2 cellular contexts compared by ENCODE assay signal in genomic region chr1:52899445-52899894, GRCh38.
TF ChIP-seq lines count a peak whose summit lies in the region.

No MANE protein-coding gene starts in this region.

TF ChIP-seq in GM23338, 12 proteins besides CTCF, POLR2A, EP300 and RAD21:
- TF ChIP-seq STAT1 (IDR thresholded peaks at IDR 0.05; ENCODE audit: unreplicated experiment) (no peak), JUNB (IDR thresholded peaks at IDR 0.05; ENCODE audit: unreplicated experiment) (no peak), ZNF114 (CRISPR knock-in tag; IDR thresholded peaks at IDR 0.05) (no peak), EZH2phosphoT487 (IDR thresholded peaks at IDR 0.05; ENCODE audit: unreplicated experiment) (no peak), CREB1 (CRISPR knock-in tag; IDR thresholded peaks at IDR 0.05; ENCODE audit: low read depth) (no peak), ZNF331 (CRISPR knock-in tag; IDR thresholded peaks at IDR 0.05; ENCODE audit: low read depth) (no peak), POLR2AphosphoS5 (IDR thresholded peaks at IDR 0.05; ENCODE audit: low read depth) (no peak)

TF ChIP-seq in H1, 55 proteins besides CTCF, POLR2A, EP300 and RAD21:
- no peak for TF ChIP-seq KDM4A (IDR thresholded peaks at IDR 0.05; ENCODE audit: low read depth, low read length, severe bottlenecking)
- TF ChIP-seq POLR2AphosphoS5 (IDR thresholded peaks at IDR 0.05; ENCODE audit: low read depth, low read length): no peak
- TF ChIP-seq NRF1 (IDR thresholded peaks at IDR 0.05; ENCODE audit: low read depth, low read length): no peak
- no peak for TF ChIP-seq BRCA1 (IDR thresholded peaks at IDR 0.05; ENCODE audit: low read depth, low read length)
- TF ChIP-seq JUN (IDR thresholded peaks at IDR 0.05; ENCODE audit: low read depth, low read length): no peak
- TF ChIP-seq ASH2L (IDR thresholded peaks at IDR 0.05; ENCODE audit: low read length): no peak
- TF ChIP-seq EGR1 (IDR thresholded peaks at IDR 0.05; ENCODE audit: borderline replicate concordance, low read depth, low read length): no peak
- no peak for TF ChIP-seq FOSL1 (IDR thresholded peaks at IDR 0.05; ENCODE audit: insufficient read depth, low read depth, low read length)
- TF ChIP-seq E2F6 (IDR thresholded peaks at IDR 0.05): no peak
- no peak for TF ChIP-seq CHD1 (IDR thresholded peaks at IDR 0.05; ENCODE audit: low read depth, low read length)
- TF ChIP-seq RBBP5 (IDR thresholded peaks at IDR 0.05; ENCODE audit: borderline replicate concordance, low read depth, low read length): no peak
- no peak for TF ChIP-seq YY1 (IDR thresholded peaks at IDR 0.05; ENCODE audit: low read depth, low read length)
- no peak for TF ChIP-seq KDM1A (IDR thresholded peaks at IDR 0.05; ENCODE audit: borderline replicate concordance, low read length)
- no peak for TF ChIP-seq CHD7 (IDR thresholded peaks at IDR 0.05; ENCODE audit: insufficient replicate concordance, low read length)
- no peak for TF ChIP-seq BACH1 (IDR thresholded peaks at IDR 0.05; ENCODE audit: low read length)
- no peak for TF ChIP-seq CEBPB (IDR thresholded peaks at IDR 0.05; ENCODE audit: low read depth, low read length)
- no peak for TF ChIP-seq RXRA (IDR thresholded peaks at IDR 0.05; ENCODE audit: insufficient read depth, low read depth, low read length)
